In the genomic region with DNA sequence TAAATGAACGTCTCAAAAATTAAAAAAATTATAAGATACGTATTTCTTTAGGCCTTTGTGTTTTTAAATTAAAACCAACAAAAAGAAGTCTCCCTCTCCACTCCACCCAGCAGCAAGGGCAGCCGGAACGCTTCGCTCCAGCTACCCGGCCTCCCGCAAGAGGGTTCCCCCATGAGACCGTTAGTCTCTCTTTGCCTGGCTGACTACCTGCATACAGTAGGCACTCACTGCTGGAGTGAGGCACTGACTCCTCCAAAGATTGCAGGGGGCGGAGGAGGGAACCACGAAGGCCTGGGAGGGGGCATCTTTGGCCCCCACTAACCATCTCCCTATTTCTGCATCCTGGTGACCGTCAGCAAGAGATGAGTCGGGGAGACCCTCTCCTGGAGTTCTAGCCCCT, we compare ENCODE assay signal across 22 cellular contexts. TPM values are rescaled to one million over a fixed set of nuclear protein-coding genes. Genes with fewer than 3 reads are reported as not detected.
DNase-seq lines count a peak whose midpoint lies in the region; ATAC-seq, FAIRE-seq and TF ChIP-seq lines count a peak whose summit lies in the region.
"Had no signal": no experiment of that assay in that cellular context is flagged by ENCODE, and none has a peak within 500 bp of the region (broad histone marks: within the 10 kb centered on the region; RNA-seq: fewer than 3 reads in every experiment).

No MANE protein-coding gene starts in this region.

- no peak overlapping the region for H2BK20ac ChIP-seq in H9 (ENCODE audit: low read depth, low read length, poor library complexity, severe bottlenecking)

- H3K23me2 ChIP-seq in H9 (ENCODE audit: insufficient read length, low read depth, low read length, poor library complexity, severe bottlenecking) = no peaks in the 10 kb centered on the region

- no peak overlapping the region for H4K5ac ChIP-seq in H9 (ENCODE audit: insufficient read length, low read depth, low read length)

- H3K79me1 ChIP-seq in H9 (ENCODE audit: insufficient read depth, low read depth, low read length, poor library complexity, severe bottlenecking) = no peaks in the 10 kb centered on the region

- peak overlapping the region; percentile 46; the same call in 1 of the 2 replicates for H3K14ac ChIP-seq in H9 (ENCODE audit: insufficient read depth, low read length)

- H3K4me1 Mint-ChIP-seq in activated T-cell treated with anti-CD3 and anti-CD28 coated beads, Interleukin-2, amount 50 U/mL, for 24 hours (ENCODE audit: low read depth) = peaks cover 13% of the 10 kb centered on the region
- H3K4me1 Mint-ChIP-seq in H9 (peaks cover 30 to 49% of the 10 kb centered on the region in 2 experiments), progenitor cell of endocrine pancreas (ENCODE audit: low read depth) (peaks cover 23% of the 10 kb centered on the region)
- H3K4me1 Mint-ChIP-seq in stimulated activated effector memory CD8-positive, alpha-beta T cell treated with anti-CD3 and anti-CD28 coated beads, Interleukin-12 subunit alpha, Interleukin-12 subunit beta, amount 100 ng/mL, for 72 hours = peaks cover 31% of the 10 kb centered on the region

- no peak overlapping the region for H3K9ac ChIP-seq in H9 (ENCODE audit: extremely low read depth, insufficient read length, low read length)

- H4K91ac ChIP-seq in H9 (ENCODE audit: insufficient read length, low read depth, low read length) = no peak overlapping the region

- no peak overlapping the region for H3K56ac ChIP-seq in H9 (ENCODE audit: insufficient read length, low read depth, low read length)

- no peaks in the 10 kb centered on the region for H3K79me2 ChIP-seq in H9 (ENCODE audit: insufficient read depth, low read length)

- no peak overlapping the region for H3K27ac Mint-ChIP-seq in activated T-cell treated with anti-CD3 and anti-CD28 coated beads, Interleukin-2, amount 50 U/mL, for 24 hours
- no peak overlapping the region for H3K27ac Mint-ChIP-seq in H9
- peak overlapping the region; percentile 8 for H3K27ac Mint-ChIP-seq in stimulated activated effector memory CD8-positive, alpha-beta T cell treated with anti-CD3 and anti-CD28 coated beads, Interleukin-12 subunit alpha, Interleukin-12 subunit beta, amount 100 ng/mL, for 72 hours
- no peak overlapping the region for H3K27ac Mint-ChIP-seq in progenitor cell of endocrine pancreas
- H3K27ac Mint-ChIP-seq: activated CD8-positive, alpha-beta memory T cell treated with anti-CD3 and anti-CD28 coated beads, Interleukin-2, amount 10 ng/mL, durations not matched to agents 7 days and 5 days; activated naive CD4-positive, alpha-beta T cell treated with anti-CD3 and anti-CD28 coated beads for 36 hours; stimulated activated naive CD8-positive, alpha-beta T cell treated with anti-CD3 and anti-CD28 coated beads, Interleukin-15, Interleukin-2, amounts not matched to agents 100 ng/mL and 50 ng/mL, for 24 hours had no signal

- no peak overlapping the region for H2BK12ac ChIP-seq in H9 (ENCODE audit: insufficient read length, low read depth, low read length)

- no peak overlapping the region for H3T11ph ChIP-seq in H9 (ENCODE audit: low read length)

- H3K9me3 ChIP-seq in H9 (ENCODE audit: control insufficient read depth, low read depth, low read length) = no peaks in the 10 kb centered on the region
- H3K9me3 ChIP-seq: BE2C, Peyer's patch, thoracic aorta had no signal

- no peak overlapping the region for H3K27ac ChIP-seq in H9 (ENCODE audit: insufficient read length, low read depth, low read length)
- H3K27ac ChIP-seq: brain microvascular endothelial cell, Peyer's patch had no signal

- no peak for FAIRE-seq in urothelium cell line (lab: Jason Lieb, UNC)

- H2BK120ac ChIP-seq in H9 (ENCODE audit: low read depth, low read length, poor library complexity, severe bottlenecking) = no peak overlapping the region

- H3K4me1 ChIP-seq in H9 (ENCODE audit: insufficient read depth, low read length) = no peaks in the 10 kb centered on the region; the same call in 1 of the 2 replicates

- no peak overlapping the region for H3K4me2 ChIP-seq in H9 (ENCODE audit: insufficient read depth, insufficient read length, low read length)

- no peak overlapping the region for H4K8ac ChIP-seq in H9 (replicated peaks; ENCODE audit: insufficient read length, low read depth, low read length)

- no peak overlapping the region for H3K18ac ChIP-seq in H9 (ENCODE audit: insufficient read length, low read depth, low read length)

- no peak for ATAC-seq in stimulated activated effector memory CD8-positive, alpha-beta T cell treated with anti-CD3 and anti-CD28 coated beads, Interleukin-12 subunit alpha, Interleukin-12 subunit beta, amount 100 ng/mL, for 72 hours
- ATAC-seq: activated CD8-positive, alpha-beta memory T cell treated with anti-CD3 and anti-CD28 coated beads, Interleukin-2, amount 10 ng/mL, durations not matched to agents 7 days and 5 days had no signal

- no peaks in the 10 kb centered on the region for H3K27me3 ChIP-seq in H9 (ENCODE audit: insufficient read depth, low read length)
- H3K27me3 ChIP-seq: BE2C, brain microvascular endothelial cell, Peyer's patch had no signal

- H3K27me3 Mint-ChIP-seq in activated T-cell treated with anti-CD3 and anti-CD28 coated beads, Interleukin-2, amount 50 U/mL, for 24 hours = peaks cover 2% of the 10 kb centered on the region
- peaks cover 3% of the 10 kb centered on the region for H3K27me3 Mint-ChIP-seq in H9 (ENCODE audit: low read depth)
- H3K27me3 Mint-ChIP-seq in progenitor cell of endocrine pancreas = no peaks in the 10 kb centered on the region
- H3K27me3 Mint-ChIP-seq: stimulated activated naive CD8-positive, alpha-beta T cell treated with anti-CD3 and anti-CD28 coated beads, Interleukin-15, Interleukin-2, amounts not matched to agents 100 ng/mL and 50 ng/mL, for 24 hours had no signal

- H4K20me1 ChIP-seq in H9 (ENCODE audit: control insufficient read depth, insufficient read depth, insufficient read length) = no peaks in the 10 kb centered on the region

- WGBS in H9 (ENCODE audit: extremely low coverage, insufficient read length, low lambda C conversion rate) = no CpG with 5 or more reads among the region's 12 CpGs

- H3K23ac ChIP-seq in H9 (ENCODE audit: insufficient read length, low read depth, low read length) = no peak overlapping the region

- H2AK5ac ChIP-seq in H9 (ENCODE audit: insufficient read length, low read length) = no peak overlapping the region

- TF ChIP-seq CTCF in H9 (conservative IDR thresholded peaks at IDR 0.05) (peak; percentile 22; the same call in 2 of the 3 replicates), progenitor cell of endocrine pancreas (IDR thresholded peaks at IDR 0.05; ENCODE audit: unreplicated experiment) (no peak)

- no peak overlapping the region for H2BK5ac ChIP-seq in H9 (ENCODE audit: insufficient read length, low read length)

- no peak overlapping the region for H2BK15ac ChIP-seq in H9 (ENCODE audit: low read depth, low read length)

- DNase-seq in activated T-cell treated with anti-CD3 and anti-CD28 coated beads, Interleukin-2, amount 50 U/mL, for 24 hours = peak; percentile 42
- DNase-seq in activated T-cell treated with anti-CD3 and anti-CD28 coated beads for 4 hours = no peak
- DNase-seq in H9 = peak; percentile 25
- peak; percentile 29 for DNase-seq in cerebellar cortex (ENCODE audit: low spot score)
- no peak for DNase-seq in stimulated activated effector memory CD8-positive, alpha-beta T cell treated with anti-CD3 and anti-CD28 coated beads, Interleukin-12 subunit alpha, Interleukin-12 subunit beta, amount 100 ng/mL, for 72 hours (ENCODE audit: low spot score in 2 of 2)
- no peak for DNase-seq in pons (ENCODE audit: low spot score)
- no peak for DNase-seq in urothelium cell line (ENCODE audit: low spot score)
- no peak for DNase-seq in progenitor cell of endocrine pancreas (ENCODE audit: low spot score, unreplicated experiment)
- DNase-seq: activated CD8-positive, alpha-beta memory T cell treated with anti-CD3 and anti-CD28 coated beads, Interleukin-2, amount 10 ng/mL, durations not matched to agents 7 days and 5 days; activated naive CD4-positive, alpha-beta T cell treated with anti-CD3 and anti-CD28 coated beads for 36 hours; amniotic stem cell; brain microvascular endothelial cell; DMS79 treated with DMSO at 0.1 percent for 48 hours; effector CD4-positive, alpha-beta T cell; GF-D8; kidney glomerular epithelial cell; NCI-H1694 treated with DMSO at 0.1 percent for 48 hours; NCI-H524 had no signal

- H3K36me3 Mint-ChIP-seq in activated T-cell treated with anti-CD3 and anti-CD28 coated beads, Interleukin-2, amount 50 U/mL, for 24 hours (ENCODE audit: low read depth) = peaks cover 28% of the 10 kb centered on the region
- H3K36me3 Mint-ChIP-seq in H9 (ENCODE audit: insufficient read depth in 1 of 3, low read depth in 3 of 3) (peaks cover 2 to 10% (median 8%) of the 10 kb centered on the region in 3 experiments; a peak in 5 of 7 replicates), progenitor cell of endocrine pancreas (ENCODE audit: insufficient read depth) (peaks cover 3% of the 10 kb centered on the region)
- H3K36me3 Mint-ChIP-seq in stimulated activated effector memory CD8-positive, alpha-beta T cell treated with anti-CD3 and anti-CD28 coated beads, Interleukin-12 subunit alpha, Interleukin-12 subunit beta, amount 100 ng/mL, for 72 hours = peaks cover 75% of the 10 kb centered on the region

- no peaks in the 10 kb centered on the region for H3K9me3 Mint-ChIP-seq in activated T-cell treated with anti-CD3 and anti-CD28 coated beads, Interleukin-2, amount 50 U/mL, for 24 hours
- H3K9me3 Mint-ChIP-seq in H9 (no peaks in the 10 kb centered on the region), progenitor cell of endocrine pancreas (ENCODE audit: low read depth) (no peaks in the 10 kb centered on the region)
- no peaks in the 10 kb centered on the region for H3K9me3 Mint-ChIP-seq in stimulated activated effector memory CD8-positive, alpha-beta T cell treated with anti-CD3 and anti-CD28 coated beads, Interleukin-12 subunit alpha, Interleukin-12 subunit beta, amount 100 ng/mL, for 72 hours
- H3K9me3 Mint-ChIP-seq: activated naive CD4-positive, alpha-beta T cell treated with anti-CD3 and anti-CD28 coated beads for 36 hours; stimulated activated naive CD8-positive, alpha-beta T cell treated with anti-CD3 and anti-CD28 coated beads, Interleukin-15, Interleukin-2, amounts not matched to agents 100 ng/mL and 50 ng/mL, for 24 hours had no signal

- H3K4me3 Mint-ChIP-seq in activated T-cell treated with anti-CD3 and anti-CD28 coated beads, Interleukin-2, amount 50 U/mL, for 24 hours = no peak overlapping the region
- no peak overlapping the region for H3K4me3 Mint-ChIP-seq in H9
- no peak overlapping the region for H3K4me3 Mint-ChIP-seq in stimulated activated effector memory CD8-positive, alpha-beta T cell treated with anti-CD3 and anti-CD28 coated beads, Interleukin-12 subunit alpha, Interleukin-12 subunit beta, amount 100 ng/mL, for 72 hours
- no peak overlapping the region for H3K4me3 Mint-ChIP-seq in progenitor cell of endocrine pancreas (ENCODE audit: low read depth)
- H3K4me3 Mint-ChIP-seq: activated CD8-positive, alpha-beta memory T cell treated with anti-CD3 and anti-CD28 coated beads, Interleukin-2, amount 10 ng/mL, durations not matched to agents 7 days and 5 days; activated naive CD4-positive, alpha-beta T cell treated with anti-CD3 and anti-CD28 coated beads for 36 hours; stimulated activated naive CD8-positive, alpha-beta T cell treated with anti-CD3 and anti-CD28 coated beads, Interleukin-15, Interleukin-2, amounts not matched to agents 100 ng/mL and 50 ng/mL, for 24 hours had no signal

- no peak overlapping the region for H3K4ac ChIP-seq in H9 (ENCODE audit: low read depth, low read length)

- no peak overlapping the region for H2AFZ ChIP-seq in H9 (ENCODE audit: low read length)

RNA-seq across cellular contexts. Expression of a gene that starts 10.1 kb away (rescaled TPM):
- total RNA-seq in H9 (2021) = 31.4 and 32.8 TPM in 2 replicates
- total RNA-seq in progenitor cell of endocrine pancreas = 38.8 and 39.6 TPM in 2 replicates

RNA-seq across cellular contexts. Expression of a gene that starts 18.1 kb away (rescaled TPM):
- total RNA-seq in H9 (2021) = 7.8 and 8.1 TPM in 2 replicates
- 4.7 TPM in 2 replicates for total RNA-seq in progenitor cell of endocrine pancreas

Comparison
In these comparisons a context has a peak if more than half of its experiments do, and no peak if none do; other contexts are left out.
1. DNase-seq: peak in activated T-cell treated with anti-CD3 and anti-CD28 coated beads, Interleukin-2, amount 50 U/mL, for 24 hours (single experiment), H9 (single experiment) and cerebellar cortex (single experiment); none in activated T-cell treated with anti-CD3 and anti-CD28 coated beads for 4 hours (single experiment), stimulated activated effector memory CD8-positive, alpha-beta T cell treated with anti-CD3 and anti-CD28 coated beads, Interleukin-12 subunit alpha, Interleukin-12 subunit beta, amount 100 ng/mL, for 72 hours (0 of 2), pons (single experiment), urothelium cell line (single experiment) and progenitor cell of endocrine pancreas (single experiment).